Comparison of ENCODE assay signal across 2 cellular contexts in genomic region chr9:35679766-35680330, GRCh38.
TF ChIP-seq lines count a peak whose summit lies in the region.

No MANE protein-coding gene starts in this region.

TF ChIP-seq in SK-N-SH treated with all-trans-retinoic acid at 6 μM for 48 hours, 23 proteins besides CTCF, POLR2A, EP300 and RAD21:
- TF ChIP-seq ZNF70 (CRISPR knock-in tag; IDR thresholded peaks at IDR 0.05) (no peak), OSR1 (CRISPR knock-in tag; IDR thresholded peaks at IDR 0.05) (no peak)

TF ChIP-seq in SK-N-SH, 30 proteins besides CTCF, POLR2A, EP300 and RAD21:
- TF ChIP-seq EZH2phosphoT487 (IDR thresholded peaks at IDR 0.05; ENCODE audit: borderline replicate concordance, low read depth): no peak
- TF ChIP-seq FOSL2 (IDR thresholded peaks at IDR 0.05; ENCODE audit: borderline replicate concordance, low read depth): no peak
- no peak for TF ChIP-seq SMC3 (IDR thresholded peaks at IDR 0.05; ENCODE audit: low read depth, low read length)
- no peak for TF ChIP-seq REST (IDR thresholded peaks at IDR 0.05; ENCODE audit: low read depth, low read length)
- no peak for TF ChIP-seq FOXM1 (IDR thresholded peaks at IDR 0.05; ENCODE audit: low read depth)
- no peak for TF ChIP-seq TEAD4 (IDR thresholded peaks at IDR 0.05; ENCODE audit: borderline replicate concordance, insufficient read depth)
- no peak for TF ChIP-seq CHD2 (IDR thresholded peaks at IDR 0.05; ENCODE audit: low read length, partially characterized antibody)
